In genomic region chr22:50526849-50527801, GRCh38 we compare ENCODE assay signal across 8 cellular contexts. TPM values are rescaled to one million over a fixed set of nuclear protein-coding genes. Genes with fewer than 3 reads are reported as not detected.
A peak's percentile ranks its signal among the peaks of the same experiment; 100 is the strongest.
DNase-seq lines count a peak whose midpoint lies in the region; ATAC-seq, FAIRE-seq and TF ChIP-seq lines count a peak whose summit lies in the region.

No MANE protein-coding gene starts in this region.

- H3K4me3 ChIP-seq in CD8-positive, alpha-beta T cell (ENCODE audit: low read depth, low read length), result peak overlapping the region; percentile 92
- H3K4me3 ChIP-seq in HCT116 (replicated peaks in 1 of 2; ENCODE audit: low read depth in 1 of 2, low read length in 2 of 2) (peak overlapping the region; percentile 78 to 85), endothelial cell of umbilical vein (replicated peaks in 1 of 3; ENCODE audit: insufficient read depth in 1 of 3, low read depth in 1 of 3, low read length in 3 of 3) (peak overlapping the region in 1 of 3 experiments; percentile 66), muscle layer of duodenum (ENCODE audit: low read depth in 1 of 2, low read length in 2 of 2) (peak overlapping the region; percentile 52 to 82)

- H3K27me3 Mint-ChIP-seq in CD8-positive, alpha-beta T cell (ENCODE audit: low read depth), result peaks cover 2% of the 10 kb centered on the region
- no peaks in the 10 kb centered on the region for H3K27me3 Mint-ChIP-seq in T-helper 17 cell

- H3K4me2 ChIP-seq in HCT116 (ENCODE audit: low read length) (peak overlapping the region; percentile 99), endothelial cell of umbilical vein (ENCODE audit: insufficient read depth, low read length) (peak overlapping the region; percentile 45)

- peak overlapping the region; percentile 68 for H3K27ac ChIP-seq in CD8-positive, alpha-beta T cell (ENCODE audit: low read depth, low read length)
- H3K27ac ChIP-seq in HCT116 (ENCODE audit: low read depth, low read length) (peak overlapping the region; percentile 100), endothelial cell of umbilical vein (ENCODE audit: insufficient read depth, low read depth, low read length) (no peak overlapping the region), muscle layer of duodenum (ENCODE audit: low read length) (peak overlapping the region; percentile 63)

- intact Hi-C loops in CD8-positive, alpha-beta T cell (cut with DNase I, micrococcal nuclease), result loop anchor here (1.0 to 10.0 kb wide), 6 partner anchors 18 to 562 kb away; partner anchors contain the start of genes CHKB (in 1 of the 2), HDAC10 (in 1 of the 2), KLHDC7B (in 1 of the 2) and PIM3 (in 1 of the 2)
- intact Hi-C loops in HCT116 (cut with micrococcal nuclease), result no loop called here
- intact Hi-C loops in endothelial cell of umbilical vein (cut with micrococcal nuclease), result no loop called here

- H3K4me1 Mint-ChIP-seq in CD8-positive, alpha-beta T cell (ENCODE audit: low read depth), result peaks cover 30% of the 10 kb centered on the region
- H3K4me1 Mint-ChIP-seq in T-helper 17 cell, result peaks cover 26% of the 10 kb centered on the region

- H4K20me1 ChIP-seq in HCT116 (ENCODE audit: insufficient read depth) (no peaks in the 10 kb centered on the region), endothelial cell of umbilical vein (replicated peaks; ENCODE audit: control insufficient read depth, extremely low read depth, insufficient read depth, low read length) (no peaks in the 10 kb centered on the region)

- peaks cover 21% of the 10 kb centered on the region for H3K36me3 Mint-ChIP-seq in CD8-positive, alpha-beta T cell
- H3K36me3 Mint-ChIP-seq in T-helper 17 cell (ENCODE audit: low read depth), result peaks cover 2% of the 10 kb centered on the region

- BruUV-seq in HCT116 (replicated peaks; lab: Mats Ljungman, UMichigan), result no TSS peak
- TSS peak; percentile 2 for BruUV-seq in endothelial cell of umbilical vein (replicated peaks; lab: Mats Ljungman, UMichigan)

- DNase-seq in CD8-positive, alpha-beta T cell, result peak in 2 of 7 experiments; percentile 37 to 40
- DNase-seq in HCT116 (ENCODE audit: low read depth, low spot score), result no peak
- DNase-seq in T-helper 17 cell, result no peak
- DNase-seq in endothelial cell of umbilical vein (ENCODE audit: low read depth, low spot score), result no peak
- DNase-seq in effector CD8-positive, alpha-beta T cell (lab: John Stamatoyannopoulos, UW), result no peak

- POLR2A ChIA-PET in CD8-positive, alpha-beta T cell (lab: Charles Lee), result interaction anchor here (0.6 to 3.3 kb wide), 7 partner anchors 12 to 232 kb away, joined by 3 to 61 read pairs (median 3); partner anchors contain the start of genes CHKB, KLHDC7B and SYCE3
- POLR2A ChIA-PET in HCT116 (lab: Charles Lee), result interaction anchor here (1.1 to 2.1 kb wide), 3 partner anchors 9 to 36 kb away, joined by 3 to 8 read pairs (median 4); partner anchors contain the start of genes LMF2, NCAPH2 and SYCE3
- POLR2A ChIA-PET in endothelial cell of umbilical vein (lab: Charles Lee), result no interaction called here

- H3K36me3 ChIP-seq in CD8-positive, alpha-beta T cell (ENCODE audit: insufficient read depth, low read length), result peaks cover 18% of the 10 kb centered on the region
- H3K36me3 ChIP-seq in HCT116 (ENCODE audit: control insufficient read depth in 1 of 2, insufficient read depth in 2 of 2, low read length in 2 of 2) (peaks cover 0 to 11% of the 10 kb centered on the region in 2 experiments; a peak in 2 of 4 replicates), endothelial cell of umbilical vein (ENCODE audit: control insufficient read depth in 2 of 2, extremely low read depth in 1 of 2, insufficient read depth in 2 of 2, low read length in 2 of 2) (peaks cover 0 to 16% of the 10 kb centered on the region in 2 experiments), muscle layer of duodenum (ENCODE audit: control insufficient read depth in 1 of 2, insufficient read depth in 2 of 2, low read length in 2 of 2) (peaks cover 7 to 17% of the 10 kb centered on the region in 2 donors)

- H2AFZ ChIP-seq in HCT116 (ENCODE audit: low read depth, low read length, poor library complexity, severe bottlenecking), result no peak overlapping the region
- H2AFZ ChIP-seq in endothelial cell of umbilical vein (ENCODE audit: low read depth, low read length), result peak overlapping the region; percentile 75

- H3K27ac Mint-ChIP-seq in CD8-positive, alpha-beta T cell, result peak overlapping the region; percentile 81
- peak overlapping the region; percentile 83 for H3K27ac Mint-ChIP-seq in T-helper 17 cell

- no peaks in the 10 kb centered on the region for H3K9me3 ChIP-seq in CD8-positive, alpha-beta T cell (ENCODE audit: low read length)
- H3K9me3 ChIP-seq in HCT116 (ENCODE audit: control insufficient read depth in 1 of 2, insufficient read depth in 1 of 2, low read depth in 1 of 2, low read length in 2 of 2), result no peaks in the 10 kb centered on the region
- H3K9me3 ChIP-seq in T-helper 17 cell (ENCODE audit: control insufficient read depth, low read length, poor library complexity, severe bottlenecking), result no peaks in the 10 kb centered on the region
- no peaks in the 10 kb centered on the region for H3K9me3 ChIP-seq in endothelial cell of umbilical vein (replicated peaks; ENCODE audit: control insufficient read depth, insufficient read depth, low read length)
- no peaks in the 10 kb centered on the region for H3K9me3 ChIP-seq in muscle layer of duodenum (ENCODE audit: control insufficient read depth in 1 of 2, low read length in 2 of 2)

- H3K4me1 ChIP-seq in CD8-positive, alpha-beta T cell (ENCODE audit: insufficient read depth, low read length), result peaks cover 45% of the 10 kb centered on the region
- H3K4me1 ChIP-seq in HCT116 (ENCODE audit: control insufficient read depth in 1 of 2, insufficient read depth in 2 of 2, low read length in 2 of 2) (peaks cover 13 to 79% of the 10 kb centered on the region in 2 experiments; a peak in 3 of 4 replicates), endothelial cell of umbilical vein (ENCODE audit: control insufficient read depth, extremely low read depth, insufficient read depth, low read length) (peaks cover 28% of the 10 kb centered on the region), muscle layer of duodenum (ENCODE audit: control insufficient read depth in 1 of 2, insufficient read depth in 2 of 2, low read length in 2 of 2) (peaks cover 10 to 56% of the 10 kb centered on the region in 2 donors)

- peak overlapping the region; percentile 74 for H3K4me3 Mint-ChIP-seq in CD8-positive, alpha-beta T cell
- peak overlapping the region; percentile 92 for H3K4me3 Mint-ChIP-seq in T-helper 17 cell

- CTCF ChIA-PET in CD8-positive, alpha-beta T cell (lab: Charles Lee), result interaction anchor here (1.0 to 2.8 kb wide), 6 partner anchors 11 to 94 kb away, joined by 3 to 25 read pairs (median 4); no protein-coding TSS in a partner anchor
- CTCF ChIA-PET in HCT116 (lab: Charles Lee), result no interaction called here
- CTCF ChIA-PET in endothelial cell of umbilical vein (lab: Charles Lee), result interaction anchor here (0.5 to 2.7 kb wide), 6 partner anchors 12 to 248 kb away, joined by 3 to 21 read pairs (median 3); partner anchors contain the start of genes LMF2 and NCAPH2

- dilution Hi-C loops in endothelial cell of umbilical vein (cut with MboI; ENCODE audit: extremely low pct_ligation_motif_present, low sequenced_read_pairs), result no loop called here

- peak; percentile 94 for TF ChIP-seq POLR2A in HCT116 (IDR thresholded peaks at IDR 0.05; ENCODE audit: borderline replicate concordance, extremely low read depth, insufficient read depth, insufficient read length)
- TF ChIP-seq POLR2A in endothelial cell of umbilical vein (IDR thresholded peaks at IDR 0.05; ENCODE audit: low read depth, low read length), result no peak

- H3K9ac ChIP-seq in HCT116 (ENCODE audit: low read length), result peak overlapping the region; percentile 93
- H3K9ac ChIP-seq in endothelial cell of umbilical vein (replicated peaks; ENCODE audit: extremely low read depth, insufficient read depth, low read length), result no peak overlapping the region

- RAD21 ChIA-PET in HCT116 (lab: Charles Lee; ENCODE audit: low non-redundant PET in 1 of 2, low total read pairs in 2 of 2, uncharacterized antibody in 2 of 2, unreplicated experiment in 2 of 2), result interaction anchor here in 1 of 2 experiments (0.8 kb wide), 1 partner anchor 36 kb away, joined by 3 read pairs; no protein-coding TSS in a partner anchor

- H3K27me3 ChIP-seq in CD8-positive, alpha-beta T cell (ENCODE audit: insufficient read depth, low read length), result no peaks in the 10 kb centered on the region
- H3K27me3 ChIP-seq in HCT116 (ENCODE audit: insufficient read depth, low read length) (no peaks in the 10 kb centered on the region), endothelial cell of umbilical vein (ENCODE audit: control insufficient read depth in 2 of 2, insufficient read depth in 2 of 2, low read length in 2 of 2) (peaks cover 3 to 13% of the 10 kb centered on the region in 2 experiments), muscle layer of duodenum (ENCODE audit: low read depth, low read length) (no peaks in the 10 kb centered on the region)

- H3K9me3 Mint-ChIP-seq in CD8-positive, alpha-beta T cell, result no peaks in the 10 kb centered on the region

- H3K9me1 ChIP-seq in endothelial cell of umbilical vein (replicated peaks; ENCODE audit: control insufficient read depth, extremely low read depth, insufficient read depth, low read length), result no peaks in the 10 kb centered on the region

- H3K9me2 ChIP-seq in HCT116 (ENCODE audit: insufficient read depth), result no peaks in the 10 kb centered on the region

- no peak for TF ChIP-seq RAD21 in HCT116 (IDR thresholded peaks at IDR 0.05; ENCODE audit: low read depth)

- H3K79me2 ChIP-seq in HCT116 (ENCODE audit: insufficient read depth, low read length) (peaks cover 30% of the 10 kb centered on the region), endothelial cell of umbilical vein (ENCODE audit: control insufficient read depth, insufficient read depth, low read length) (peaks cover 10% of the 10 kb centered on the region)

- FAIRE-seq in endothelial cell of umbilical vein (lab: Jason Lieb, UNC), result no peak

- TF ChIP-seq CTCF in CD8-positive, alpha-beta T cell (IDR thresholded peaks at IDR 0.05), result no peak
- TF ChIP-seq CTCF in HCT116 (IDR thresholded peaks at IDR 0.05 in 2 of 3, conservative IDR thresholded peaks at IDR 0.05 in 1 of 3; ENCODE audit: borderline replicate concordance in 1 of 3, insufficient read depth in 1 of 3, low read depth in 2 of 3, low read length in 2 of 3) (no peak), endothelial cell of umbilical vein (IDR thresholded peaks at IDR 0.05; ENCODE audit: extremely low read depth in 1 of 2, insufficient read depth in 1 of 2, low read depth in 1 of 2, low read length in 2 of 2) (no peak)

- ATAC-seq in CD8-positive, alpha-beta T cell, result no peak
- ATAC-seq in HCT116 (peak; percentile 28), T-helper 17 cell (no peak), GM21723 (IDR thresholded peaks at IDR 0.05; ENCODE audit: unreplicated experiment) (no peak), GM21528 (IDR thresholded peaks at IDR 0.05; ENCODE audit: low FRiP score, unreplicated experiment) (no peak)

RNA-seq across cellular contexts. Expression of gene SCO2, which starts 1.7 kb away (rescaled TPM):
- total RNA-seq in CD8-positive, alpha-beta T cell, result 1 to 10 TPM; 1.5 to 4.2 TPM
- total RNA-seq in HCT116 (2021; ENCODE audit: unreplicated experiment) (7.0 TPM), T-helper 17 cell (10 to 100 TPM in 1 of 2 donors, 1 to 10 TPM in 1; 4.5 to 11.3 TPM), endothelial cell of umbilical vein (3.2 and 3.7 TPM in 2 replicates)
- 4.1 and 4.4 TPM in 2 replicates for polyA plus RNA-seq in HCT116 (2012)
- 3.1 and 3.5 TPM in 2 replicates for polyA plus RNA-seq in endothelial cell of umbilical vein
- 1.5 and 1.8 TPM in 2 replicates for polyA plus RNA-seq in endothelial cell of umbilical vein (2011; cell fraction: cytosol; rRNA removed)
- 0.59 TPM in 1 of 2 replicates, not detected in the other for polyA plus RNA-seq in endothelial cell of umbilical vein (2011; cell fraction: nucleus; rRNA removed)
- polyA plus RNA-seq in endothelial cell of umbilical vein (2012), result 1.5 and 2.8 TPM in 2 replicates
- polyA minus RNA-seq in endothelial cell of umbilical vein, result 0.38 TPM in 1 of 2 replicates, not detected in the other
- polyA minus RNA-seq in endothelial cell of umbilical vein (2011; cell fraction: cytosol; rRNA and poly(A)+ RNA removed), result 4.9 TPM
- not detected in 2 replicates for polyA minus RNA-seq in endothelial cell of umbilical vein (2011; cell fraction: nucleus; rRNA and poly(A)+ RNA removed)

RNA-seq across cellular contexts. Expression of gene TYMP, which starts 2.7 kb away (rescaled TPM):
- total RNA-seq in CD8-positive, alpha-beta T cell, result 1 to 10 TPM; 3.4 to 4.7 TPM
- 43.2 TPM for total RNA-seq in HCT116 (2021; ENCODE audit: unreplicated experiment)
- 34.8 and 47.0 TPM in 2 replicates for polyA plus RNA-seq in HCT116 (2012)
- 10 to 100 TPM; 22.3 to 25.9 TPM for total RNA-seq in T-helper 17 cell
- 2.1 and 2.4 TPM in 2 replicates for total RNA-seq in endothelial cell of umbilical vein
- polyA plus RNA-seq in endothelial cell of umbilical vein, result 2.0 and 2.9 TPM in 2 replicates
- 0.96 and 1.5 TPM in 2 replicates for polyA plus RNA-seq in endothelial cell of umbilical vein (2011; cell fraction: cytosol; rRNA removed)
- 2.6 and 2.7 TPM in 2 replicates for polyA plus RNA-seq in endothelial cell of umbilical vein (2011; cell fraction: nucleus; rRNA removed)
- polyA plus RNA-seq in endothelial cell of umbilical vein (2012), result 1.3 and 5.0 TPM in 2 replicates
- 0.49 and 1.00 TPM in 2 replicates for polyA minus RNA-seq in endothelial cell of umbilical vein
- 3.4 TPM for polyA minus RNA-seq in endothelial cell of umbilical vein (2011; cell fraction: cytosol; rRNA and poly(A)+ RNA removed)
- 0.58 TPM in 2 replicates for polyA minus RNA-seq in endothelial cell of umbilical vein (2011; cell fraction: nucleus; rRNA and poly(A)+ RNA removed)

RNA-seq across cellular contexts. Expression of gene KLHDC7B, which starts 18.6 kb away (rescaled TPM):
- total RNA-seq in CD8-positive, alpha-beta T cell, result 1 to 10 TPM; 2.1 to 2.3 TPM
- 0.69 TPM for total RNA-seq in HCT116 (2021; ENCODE audit: unreplicated experiment)
- polyA plus RNA-seq in HCT116 (2012), result 3.3 and 4.7 TPM in 2 replicates
- 1 to 10 TPM; 3.8 to 5.1 TPM for total RNA-seq in T-helper 17 cell
- not detected in 2 replicates for total RNA-seq in endothelial cell of umbilical vein
- not detected in 2 replicates for polyA plus RNA-seq in endothelial cell of umbilical vein
- not detected in 2 replicates for polyA plus RNA-seq in endothelial cell of umbilical vein (2011; cell fraction: cytosol; rRNA removed)
- not detected in 2 replicates for polyA plus RNA-seq in endothelial cell of umbilical vein (2011; cell fraction: nucleus; rRNA removed)
- not detected in 2 replicates for polyA plus RNA-seq in endothelial cell of umbilical vein (2012)
- polyA minus RNA-seq in endothelial cell of umbilical vein, result not detected in 2 replicates
- polyA minus RNA-seq in endothelial cell of umbilical vein (2011; cell fraction: cytosol; rRNA and poly(A)+ RNA removed), result 3.0 TPM
- not detected in 2 replicates for polyA minus RNA-seq in endothelial cell of umbilical vein (2011; cell fraction: nucleus; rRNA and poly(A)+ RNA removed)

RNA-seq across cellular contexts. Expression of gene NCAPH2, which starts 19.1 kb away (rescaled TPM):
- total RNA-seq in CD8-positive, alpha-beta T cell, result 100 to 1,000 TPM; 206 to 209 TPM
- total RNA-seq in HCT116 (2021; ENCODE audit: unreplicated experiment), result 99.1 TPM
- 86.8 and 86.9 TPM in 2 replicates for polyA plus RNA-seq in HCT116 (2012)
- 100 to 1,000 TPM in 1 of 2 donors, 10 to 100 TPM in 1; 97.0 to 103 TPM for total RNA-seq in T-helper 17 cell
- 42.4 and 43.1 TPM in 2 replicates for total RNA-seq in endothelial cell of umbilical vein
- polyA plus RNA-seq in endothelial cell of umbilical vein, result 34.8 and 43.2 TPM in 2 replicates
- polyA plus RNA-seq in endothelial cell of umbilical vein (2011; cell fraction: cytosol; rRNA removed), result 31.1 and 31.3 TPM in 2 replicates
- polyA plus RNA-seq in endothelial cell of umbilical vein (2011; cell fraction: nucleus; rRNA removed), result 80.2 and 81.0 TPM in 2 replicates
- 15.9 and 17.4 TPM in 2 replicates for polyA plus RNA-seq in endothelial cell of umbilical vein (2012)
- polyA minus RNA-seq in endothelial cell of umbilical vein, result 19.7 and 21.4 TPM in 2 replicates
- polyA minus RNA-seq in endothelial cell of umbilical vein (2011; cell fraction: cytosol; rRNA and poly(A)+ RNA removed), result 76.1 TPM
- 14.0 and 15.6 TPM in 2 replicates for polyA minus RNA-seq in endothelial cell of umbilical vein (2011; cell fraction: nucleus; rRNA and poly(A)+ RNA removed)

RNA-seq across cellular contexts. Expression of gene LMF2, which starts 19.6 kb away (rescaled TPM):
- total RNA-seq in CD8-positive, alpha-beta T cell, result 10 to 100 TPM; 87.8 to 92.0 TPM
- total RNA-seq in HCT116 (2021; ENCODE audit: unreplicated experiment) (56.9 TPM), T-helper 17 cell (100 to 1,000 TPM; 110 to 130 TPM), endothelial cell of umbilical vein (89.7 and 94.8 TPM in 2 replicates)
- polyA plus RNA-seq in HCT116 (2012), result 42.4 and 45.3 TPM in 2 replicates
- polyA plus RNA-seq in endothelial cell of umbilical vein, result 112 and 190 TPM in 2 replicates
- 37.7 and 54.9 TPM in 2 replicates for polyA plus RNA-seq in endothelial cell of umbilical vein (2011; cell fraction: cytosol; rRNA removed)
- 326 and 351 TPM in 2 replicates for polyA plus RNA-seq in endothelial cell of umbilical vein (2011; cell fraction: nucleus; rRNA removed)
- 37.1 and 49.4 TPM in 2 replicates for polyA plus RNA-seq in endothelial cell of umbilical vein (2012)
- 52.8 and 61.6 TPM in 2 replicates for polyA minus RNA-seq in endothelial cell of umbilical vein
- polyA minus RNA-seq in endothelial cell of umbilical vein (2011; cell fraction: cytosol; rRNA and poly(A)+ RNA removed), result 36.3 TPM
- polyA minus RNA-seq in endothelial cell of umbilical vein (2011; cell fraction: nucleus; rRNA and poly(A)+ RNA removed), result 34.3 and 62.2 TPM in 2 replicates

Comparison
In these comparisons a context has a peak if more than half of its experiments do, and no peak if none do; other contexts are left out.
1. intact Hi-C loops: an anchor here in CD8-positive, alpha-beta T cell (1.0 to 10.0 kb wide); none called in HCT116 and endothelial cell of umbilical vein.